ENCODE assay signal across 16 cellular contexts in genomic region chr6:156250593-156250992, GRCh38.
DNase-seq lines count a peak whose midpoint lies in the region; ATAC-seq lines count a peak whose summit lies in the region.
"Had no signal": no experiment of that assay in that cellular context is flagged by ENCODE, and none has a peak within 500 bp of the region (broad histone marks: within the 10 kb centered on the region; RNA-seq: fewer than 3 reads in every experiment).

No MANE protein-coding gene starts in this region.

- peaks cover 18 to 20% of the 10 kb centered on the region in 2 donors for H3K9me3 Mint-ChIP-seq in stimulated activated naive CD8-positive, alpha-beta T cell treated with anti-CD3 and anti-CD28 coated beads, Interleukin-15, amount 100 ng/mL, for 72 hours

- peaks cover 31% of the 10 kb centered on the region for H3K4me1 Mint-ChIP-seq in stimulated activated naive CD8-positive, alpha-beta T cell treated with anti-CD3 and anti-CD28 coated beads, Interleukin-15, amount 100 ng/mL, for 72 hours

- peak overlapping the region; percentile 4 to 24 for H3K4me3 Mint-ChIP-seq in stimulated activated naive CD8-positive, alpha-beta T cell treated with anti-CD3 and anti-CD28 coated beads, Interleukin-15, amount 100 ng/mL, for 72 hours
- H3K4me3 Mint-ChIP-seq: CD8-positive, alpha-beta memory T cell had no signal

- H3K27ac Mint-ChIP-seq in stimulated activated naive CD8-positive, alpha-beta T cell treated with anti-CD3 and anti-CD28 coated beads, Interleukin-15, amount 100 ng/mL, for 72 hours, result peak overlapping the region; percentile 86 to 87
- H3K27ac Mint-ChIP-seq: CD8-positive, alpha-beta memory T cell had no signal

- peak; percentile 98 for ATAC-seq in stimulated activated naive CD8-positive, alpha-beta T cell treated with anti-CD3 and anti-CD28 coated beads, Interleukin-15, amount 100 ng/mL, for 72 hours
- ATAC-seq in left ventricle myocardium superior, result no peak
- ATAC-seq: body of pancreas, gastroesophageal sphincter, lower lobe of right lung had no signal

- H3K27me3 Mint-ChIP-seq in stimulated activated naive CD8-positive, alpha-beta T cell treated with anti-CD3 and anti-CD28 coated beads, Interleukin-15, amount 100 ng/mL, for 72 hours, result no peaks in the 10 kb centered on the region
- H3K27me3 Mint-ChIP-seq: CD8-positive, alpha-beta memory T cell had no signal

- DNase-seq in activated T-cell treated with anti-CD3 and anti-CD28 coated beads for 24 hours (ENCODE audit: low read depth) (peak; percentile 16), activated T-cell treated with anti-CD3 and anti-CD28 coated beads for 48 hours (ENCODE audit: low read depth) (peak; percentile 6), COLO829 (ENCODE audit: low spot score) (no peak), NCI-H2107 treated with DMSO at 0.1 percent for 48 hours (lab: John Stamatoyannopoulos, UW; ENCODE audit: unreplicated experiment) (no peak), left ventricle myocardium superior (no peak)
- DNase-seq in activated T-cell treated with anti-CD3 and anti-CD28 coated beads, Interleukin-2, amount 50 U/mL, for 1 hour, result no peak
- DNase-seq in stimulated activated CD4-positive, alpha-beta T cell treated with anti-CD3 and anti-CD28 coated beads, Interleukin-15, amount 100 ng/mL, for 24 hours, result peak; percentile 59
- peak; percentile 16 to 57 for DNase-seq in stimulated activated naive CD8-positive, alpha-beta T cell treated with anti-CD3 and anti-CD28 coated beads, Interleukin-15, amount 100 ng/mL, for 72 hours
- DNase-seq: body of pancreas; CD8-positive, alpha-beta memory T cell; cortex of kidney; lower lobe of right lung; NCI-H2081 treated with DMSO at 0.1 percent for 48 hours; NCI-H82; upper lobe of left lung had no signal

- intact Hi-C loops in left ventricle myocardium superior (cut with micrococcal nuclease), result no loop called here

Comparison
In these comparisons a context has a peak if more than half of its experiments do, and no peak if none do; other contexts are left out.
1. DNase-seq: peak in activated T-cell treated with anti-CD3 and anti-CD28 coated beads for 24 hours (single experiment), activated T-cell treated with anti-CD3 and anti-CD28 coated beads for 48 hours (single experiment), stimulated activated CD4-positive, alpha-beta T cell treated with anti-CD3 and anti-CD28 coated beads, Interleukin-15, amount 100 ng/mL, for 24 hours (single experiment) and stimulated activated naive CD8-positive, alpha-beta T cell treated with anti-CD3 and anti-CD28 coated beads, Interleukin-15, amount 100 ng/mL, for 72 hours (2 of 2); none in activated T-cell treated with anti-CD3 and anti-CD28 coated beads, Interleukin-2, amount 50 U/mL, for 1 hour (single experiment), COLO829 (single experiment), NCI-H2107 treated with DMSO at 0.1 percent for 48 hours (single experiment) and left ventricle myocardium superior (single experiment).